8 cellular contexts compared by ENCODE assay signal in the genomic region with DNA sequence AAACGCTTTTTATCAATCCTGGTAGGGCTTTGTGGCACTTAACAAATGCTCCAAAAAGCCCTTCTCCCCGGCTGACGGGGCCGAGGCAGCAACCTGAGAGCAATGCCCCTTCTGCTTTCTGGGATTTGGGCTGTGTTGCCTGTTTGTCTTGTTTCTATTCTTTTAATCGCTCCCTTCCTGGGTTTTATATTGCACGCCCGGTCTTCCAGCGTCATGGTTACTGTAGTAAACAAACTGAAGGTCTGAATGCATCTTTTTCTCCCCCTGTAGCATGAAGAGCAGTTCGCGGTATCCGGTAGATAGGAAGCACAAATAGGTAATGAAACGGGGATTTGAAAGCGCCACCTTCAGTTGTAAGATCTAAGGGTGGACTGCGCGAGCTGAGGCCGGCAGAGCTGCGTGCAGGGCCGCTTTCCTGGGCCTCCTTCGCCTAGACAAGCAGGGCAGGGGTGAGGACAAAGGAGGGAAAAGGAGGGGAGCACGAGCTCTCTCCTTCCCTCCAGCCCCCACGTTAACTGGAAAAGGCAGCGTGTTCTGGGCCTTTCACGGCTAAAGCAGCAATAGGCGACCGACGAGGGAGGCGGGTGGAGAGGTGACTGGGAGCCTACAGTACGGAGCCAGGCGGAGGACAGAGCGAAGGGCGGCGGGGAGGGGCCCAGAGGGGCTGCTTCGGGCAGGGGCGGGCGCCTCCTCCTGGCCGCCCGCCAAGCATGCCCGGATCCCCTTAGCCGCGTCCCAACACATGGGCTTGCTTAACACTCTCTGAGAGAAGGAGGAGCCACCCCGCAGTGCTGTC. TPM values are rescaled to one million over a fixed set of nuclear protein-coding genes. Genes with fewer than 3 reads are reported as not detected.
A peak's percentile ranks its signal among the peaks of the same experiment; 100 is the strongest.
DNase-seq lines count a peak whose midpoint lies in the region; ATAC-seq and TF ChIP-seq lines count a peak whose summit lies in the region.

No MANE protein-coding gene starts in this region.

- no peak for TF ChIP-seq CTCF in left ventricle myocardium inferior (IDR thresholded peaks at IDR 0.05; ENCODE audit: borderline replicate concordance)

- H3K4me1 Mint-ChIP-seq in activated naive CD8-positive, alpha-beta T cell treated with anti-CD3 and anti-CD28 coated beads, Interleukin-2, amount 10 ng/mL, durations not matched to agents 7 days and 5 days = peaks cover 9% of the 10 kb centered on the region

- no peaks in the 10 kb centered on the region for H3K36me3 Mint-ChIP-seq in activated naive CD8-positive, alpha-beta T cell treated with anti-CD3 and anti-CD28 coated beads, Interleukin-2, amount 10 ng/mL, durations not matched to agents 7 days and 5 days

- no peaks in the 10 kb centered on the region for H3K36me3 ChIP-seq in left ventricle myocardium inferior

- peak overlapping the region; percentile 61 for H3K4me3 ChIP-seq in left ventricle myocardium inferior

- H3K4me3 Mint-ChIP-seq in activated naive CD8-positive, alpha-beta T cell treated with anti-CD3 and anti-CD28 coated beads, Interleukin-2, amount 10 ng/mL, durations not matched to agents 7 days and 5 days = peak overlapping the region; percentile 84

- POLR2A ChIA-PET in activated naive CD8-positive, alpha-beta T cell treated with anti-CD3 and anti-CD28 coated beads, Interleukin-2, amount 10 ng/mL, durations not matched to agents 7 days and 5 days (lab: Charles Lee) = no interaction called here

- peak; percentile 72 for ATAC-seq in HG02840 (IDR thresholded peaks at IDR 0.05; ENCODE audit: low FRiP score, unreplicated experiment)
- ATAC-seq in activated naive CD8-positive, alpha-beta T cell treated with anti-CD3 and anti-CD28 coated beads, Interleukin-2, amount 10 ng/mL, durations not matched to agents 7 days and 5 days (ENCODE audit: low read depth) = peak; percentile 83

- peaks cover 42% of the 10 kb centered on the region for H3K4me1 ChIP-seq in left ventricle myocardium inferior

- H3K27me3 Mint-ChIP-seq in activated naive CD8-positive, alpha-beta T cell treated with anti-CD3 and anti-CD28 coated beads, Interleukin-2, amount 10 ng/mL, durations not matched to agents 7 days and 5 days = peaks cover 19% of the 10 kb centered on the region

- H3K27ac ChIP-seq in left ventricle myocardium inferior (replicated peaks) = peak overlapping the region; percentile 66

- H3K27me3 ChIP-seq in left ventricle myocardium inferior (ENCODE audit: low read depth) = no peaks in the 10 kb centered on the region

- H3K27ac Mint-ChIP-seq in activated naive CD8-positive, alpha-beta T cell treated with anti-CD3 and anti-CD28 coated beads, Interleukin-2, amount 10 ng/mL, durations not matched to agents 7 days and 5 days = no peak overlapping the region

- intact Hi-C loops in left ventricle myocardium inferior (cut with micrococcal nuclease) (no loop called here), posterior cingulate gyrus (cut with DNase I) (no loop called here)

- DNase-seq in activated T-cell treated with anti-CD3 and anti-CD28 coated beads for 48 hours (ENCODE audit: low read depth) (peak; percentile 40), activated T-cell treated with anti-CD3 and anti-CD28 coated beads for 4 hours (no peak), NCI-H460 (ENCODE audit: extremely low read depth, low read depth) (peak; percentile 11), left ventricle myocardium inferior (peak; percentile 54), posterior cingulate gyrus (peak in 9 of 10 donors; percentile 24 to 91 (median 44)), LoVo (ENCODE audit: low spot score) (no peak)
- DNase-seq in activated naive CD8-positive, alpha-beta T cell treated with anti-CD3 and anti-CD28 coated beads, Interleukin-2, amount 10 ng/mL, durations not matched to agents 7 days and 5 days = peak; percentile 40

- H3K9me3 ChIP-seq in left ventricle myocardium inferior (replicated peaks) = no peaks in the 10 kb centered on the region

- H3K9me3 Mint-ChIP-seq in activated naive CD8-positive, alpha-beta T cell treated with anti-CD3 and anti-CD28 coated beads, Interleukin-2, amount 10 ng/mL, durations not matched to agents 7 days and 5 days = no peaks in the 10 kb centered on the region

RNA-seq across cellular contexts. Expression of gene ZNF366, which starts 49.3 kb away (rescaled TPM):
- not detected in 2 replicates for total RNA-seq in NCI-H460 (2014; rRNA removed; shearing (Covaris generic))
- polyA plus RNA-seq in NCI-H460 (2014; cell fraction: nucleus; rRNA removed) = not detected in 2 replicates
- total RNA-seq in activated naive CD8-positive, alpha-beta T cell treated with anti-CD3 and anti-CD28 coated beads, Interleukin-2, amount 10 ng/mL, durations not matched to agents 7 days and 5 days = under 1 TPM in 1 of 2 experiments, not detected in 1; 0.40 TPM
- total RNA-seq in left ventricle myocardium inferior = 8.1 TPM

Comparison
In these comparisons a context has a peak if more than half of its experiments do, and no peak if none do; other contexts are left out.
1. DNase-seq: peak in activated T-cell treated with anti-CD3 and anti-CD28 coated beads for 48 hours (single experiment), NCI-H460 (single experiment), activated naive CD8-positive, alpha-beta T cell treated with anti-CD3 and anti-CD28 coated beads, Interleukin-2, amount 10 ng/mL, durations not matched to agents 7 days and 5 days (single experiment), left ventricle myocardium inferior (single experiment) and posterior cingulate gyrus (9 of 10); none in activated T-cell treated with anti-CD3 and anti-CD28 coated beads for 4 hours (single experiment) and LoVo (single experiment).